In genomic region chr19:49266409-49266808, GRCh38 we compare ENCODE assay signal across 8 cellular contexts. TPM values are rescaled to one million over a fixed set of nuclear protein-coding genes. Genes with fewer than 3 reads are reported as not detected.
DNase-seq lines count a peak whose midpoint lies in the region; TF ChIP-seq lines count a peak whose summit lies in the region.
"Not testable (repeated sequence)": the region's sequence is repeated elsewhere in the genome, so short reads cannot be mapped to it uniquely, and the experiment has no call there.

No MANE protein-coding gene starts in this region.

- H3K4me3 ChIP-seq in AG10803 (ENCODE audit: low read length); adipocyte (ENCODE audit: low read length); foreskin fibroblast (ENCODE audit: low read depth in 1 of 2, low read length in 2 of 2): not testable (repeated sequence)

- not testable (repeated sequence) for H3K4me1 ChIP-seq in adipocyte (ENCODE audit: control insufficient read depth, insufficient read depth, low read length)

- TF ChIP-seq CTCF in AG10803 (conservative IDR thresholded peaks at IDR 0.05; ENCODE audit: low read length), result peak; percentile 53
- TF ChIP-seq CTCF in GM20000 (IDR thresholded peaks at IDR 0.05; ENCODE audit: extremely low read depth, missing control alignments), result peak; percentile 21
- TF ChIP-seq CTCF in foreskin fibroblast (IDR thresholded peaks at IDR 0.05; ENCODE audit: low read depth, low read length), result peak; percentile 40

- peak; percentile 66 for DNase-seq in AG10803 (ENCODE audit: low read depth)
- not testable (repeated sequence) for DNase-seq in GM20000 (ENCODE audit: low spot score)
- DNase-seq in NCI-H748 (lab: John Stamatoyannopoulos, UW; ENCODE audit: unreplicated experiment), result peak; percentile 43
- DNase-seq in activated CD4-positive, CD25-positive, alpha-beta regulatory T cell treated with anti-CD3 and anti-CD28 coated beads, Interleukin-2, amount 50 U/mL, for 72 hours, result peak; percentile 60
- peak; percentile 50 for DNase-seq in adipocyte (ENCODE audit: low read depth)
- DNase-seq in foreskin fibroblast, result peak; percentile 26 to 58
- peak; percentile 61 for DNase-seq in myocyte (ENCODE audit: low read depth)
- DNase-seq in stimulated activated CD4-positive, alpha-beta T cell treated with anti-CD3 and anti-CD28 coated beads, Interleukin-4, amount 100 ng/mL, for 48 hours (ENCODE audit: low read depth in 2 of 2), result peak; percentile 37 to 46

- not testable (repeated sequence) for H3K36me3 ChIP-seq in adipocyte (ENCODE audit: control insufficient read depth, insufficient read depth, low read length, severe bottlenecking)

- H3K9me3 ChIP-seq in adipocyte (ENCODE audit: control insufficient read depth, low read length), result peaks cover 12% of the 10 kb centered on the region

- not testable (repeated sequence) for H3K27me3 ChIP-seq in adipocyte (replicated peaks; ENCODE audit: control insufficient read depth, insufficient read depth, low read length)

- not testable (repeated sequence) for H3K9ac ChIP-seq in adipocyte (ENCODE audit: low read length)

RNA-seq across cellular contexts. Expression of gene SLC6A16, which starts 58.6 kb away (rescaled TPM):
- 0.51 and 2.0 TPM in 2 replicates for total RNA-seq in myocyte
- 2.3 TPM for polyA plus RNA-seq in myocyte (2012)
